ENCODE assay signal across 19 cellular contexts in the genomic region with DNA sequence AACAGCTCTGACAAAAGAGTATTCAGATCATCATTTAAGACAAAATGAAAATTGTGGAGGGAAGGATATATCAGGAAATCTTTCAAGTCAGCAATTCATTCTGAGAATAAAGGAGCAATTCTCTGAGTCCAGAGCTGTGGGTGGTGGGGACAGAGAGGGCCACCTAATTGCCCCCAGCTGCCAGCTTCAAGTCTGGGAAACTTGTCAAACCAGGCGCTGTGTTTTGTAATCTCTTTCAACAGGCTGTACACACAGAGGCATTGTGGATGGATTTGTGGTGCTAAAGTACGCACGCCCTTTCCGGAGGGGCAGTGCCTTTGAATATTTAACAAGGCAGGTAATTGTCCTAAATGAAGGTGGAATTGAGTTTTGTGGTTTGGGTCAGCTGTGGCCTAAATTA.
DNase-seq lines count a peak whose midpoint lies in the region; ATAC-seq lines count a peak whose summit lies in the region.
"Had no signal": no experiment of that assay in that cellular context is flagged by ENCODE, and none has a peak within 500 bp of the region (broad histone marks: within the 10 kb centered on the region; RNA-seq: fewer than 3 reads in every experiment).

No MANE protein-coding gene starts in this region.

- CTCF ChIA-PET in CD4-positive, alpha-beta memory T cell (lab: Charles Lee; ENCODE audit: partially characterized antibody) = no interaction called here

- H3K4me1 ChIP-seq in CD4-positive, alpha-beta memory T cell (ENCODE audit: insufficient read depth, low read length) = no peaks in the 10 kb centered on the region
- H3K4me1 ChIP-seq: BLaER1 treated with 17β-estradiol and CSF1 and Interleukin-3, amounts not matched to agents 10 nM and 100 nM had no signal

- intact Hi-C loops in CD4-positive, alpha-beta memory T cell (cut with micrococcal nuclease) = no loop called here

- peaks cover 0 to 3% (median 2%) of the 10 kb centered on the region in 8 donors for H3K9me3 Mint-ChIP-seq in CD4-positive, alpha-beta memory T cell

- ATAC-seq in GM21723 (IDR thresholded peaks at IDR 0.05; ENCODE audit: unreplicated experiment) = no peak
- ATAC-seq: naive thymus-derived CD8-positive, alpha-beta T cell had no signal

- peak overlapping the region; percentile 32 for H3K27ac ChIP-seq in angular gyrus (ENCODE audit: low read depth, low read length)
- H3K27ac ChIP-seq in CD4-positive, alpha-beta memory T cell (ENCODE audit: low read depth, low read length) = no peak overlapping the region
- H3K27ac ChIP-seq: 22Rv1; BLaER1 treated with 17β-estradiol and CSF1 and Interleukin-3, amounts not matched to agents 10 nM and 100 nM; esophagus squamous epithelium; thoracic aorta had no signal

- DNase-seq in NCI-H1092 (lab: John Stamatoyannopoulos, UW) = peak; percentile 3
- DNase-seq in NCI-H1092 treated with DMSO at 0.1 percent for 48 hours (lab: John Stamatoyannopoulos, UW) = no peak
- peak; percentile 55 to 83 for DNase-seq in hippocampal formation (lab: John Stamatoyannopoulos, UW)
- DNase-seq in putamen (ENCODE audit: low spot score) = peak; percentile 81
- no peak for DNase-seq in kidney glomerular epithelial cell (lab: John Stamatoyannopoulos, UW)
- DNase-seq in CD4-positive, alpha-beta memory T cell = no peak
- DNase-seq: activated effector memory CD4-positive, alpha-beta T cell treated with Interleukin-2 at 50 U/mL for 16 hours; aorta; esophagus squamous epithelium; GOT3; Karpas-422; naive thymus-derived CD8-positive, alpha-beta T cell; NCI-H524; stimulated activated CD4-positive, alpha-beta T cell treated with anti-CD3 and anti-CD28 coated beads, Interleukin-4, amount 100 ng/mL, for 1 hour had no signal

- H3K27me3 Mint-ChIP-seq in CD4-positive, alpha-beta memory T cell = peaks cover 0 to 1% of the 10 kb centered on the region in 2 donors

- H3K36me3 ChIP-seq in CD4-positive, alpha-beta memory T cell (ENCODE audit: insufficient read depth, low read length) = no peaks in the 10 kb centered on the region
- H3K36me3 ChIP-seq: BLaER1 treated with 17β-estradiol and CSF1 and Interleukin-3, amounts not matched to agents 10 nM and 100 nM; esophagus squamous epithelium; thoracic aorta had no signal

- H3K9me3 ChIP-seq in CD4-positive, alpha-beta memory T cell (ENCODE audit: control insufficient read depth in 1 of 2, low read length in 2 of 2) = no peaks in the 10 kb centered on the region
- H3K9me3 ChIP-seq: BLaER1 treated with 17β-estradiol and CSF1 and Interleukin-3, amounts not matched to agents 10 nM and 100 nM; esophagus squamous epithelium; thoracic aorta had no signal

- H3K27me3 ChIP-seq in CD4-positive, alpha-beta memory T cell (ENCODE audit: insufficient read depth, low read length) = no peaks in the 10 kb centered on the region
- H3K27me3 ChIP-seq: BLaER1 treated with 17β-estradiol and CSF1 and Interleukin-3, amounts not matched to agents 10 nM and 100 nM; esophagus squamous epithelium had no signal

- POLR2A ChIA-PET in CD4-positive, alpha-beta memory T cell (lab: Charles Lee; ENCODE audit: partially characterized antibody) = no interaction called here

- no peak overlapping the region for H3K27ac Mint-ChIP-seq in CD4-positive, alpha-beta memory T cell
- H3K27ac Mint-ChIP-seq: naive thymus-derived CD8-positive, alpha-beta T cell had no signal

- no peaks in the 10 kb centered on the region for H3K4me1 Mint-ChIP-seq in CD4-positive, alpha-beta memory T cell
- H3K4me1 Mint-ChIP-seq: naive thymus-derived CD8-positive, alpha-beta T cell had no signal

- no peak overlapping the region for H3K4me3 ChIP-seq in CD4-positive, alpha-beta memory T cell (ENCODE audit: low read length in 2 of 2)
- H3K4me3 ChIP-seq: BLaER1 treated with 17β-estradiol and CSF1 and Interleukin-3, amounts not matched to agents 10 nM and 100 nM; esophagus squamous epithelium; thoracic aorta had no signal

- no peak overlapping the region for H3K4me3 Mint-ChIP-seq in CD4-positive, alpha-beta memory T cell
- H3K4me3 Mint-ChIP-seq: naive thymus-derived CD8-positive, alpha-beta T cell had no signal

- H3K36me3 Mint-ChIP-seq in CD4-positive, alpha-beta memory T cell = no peaks in the 10 kb centered on the region

Comparison
In these comparisons a context has a peak if more than half of its experiments do, and no peak if none do; other contexts are left out.
1. DNase-seq: peak in NCI-H1092 (single experiment), hippocampal formation (2 of 2) and putamen (single experiment); none in NCI-H1092 treated with DMSO at 0.1 percent for 48 hours (single experiment), kidney glomerular epithelial cell (single experiment) and CD4-positive, alpha-beta memory T cell (0 of 5).